In genomic region chr15:65633752-65634151, GRCh38 we compare ENCODE assay signal across 16 cellular contexts. TPM values are rescaled to one million over a fixed set of nuclear protein-coding genes. Genes with fewer than 3 reads are reported as not detected.
DNase-seq lines count a peak whose midpoint lies in the region; ATAC-seq and TF ChIP-seq lines count a peak whose summit lies in the region.
"Had no signal": no experiment of that assay in that cellular context is flagged by ENCODE, and none has a peak within 500 bp of the region (broad histone marks: within the 10 kb centered on the region; RNA-seq: fewer than 3 reads in every experiment).

No MANE protein-coding gene starts in this region.

- CTCF ChIA-PET in HEK293 (lab: Yijun Ruan, JAX): interaction anchor here (1.0 kb wide), 1 partner anchor 9 kb away, joined by 3 read pairs; no protein-coding TSS in a partner anchor
- CTCF ChIA-PET in PC-3 (lab: Charles Lee): no interaction called here

- H2AFZ ChIP-seq in PC-3 (ENCODE audit: low read length) (no peak overlapping the region), neural progenitor cell (replicated peaks) (no peak overlapping the region)
- H2AFZ ChIP-seq: GM23248 had no signal

- H3K4me1 ChIP-seq in HEK293 (ENCODE audit: control insufficient read depth, insufficient read depth, low read length) (peaks cover 2% of the 10 kb centered on the region; the same call in 1 of the 2 replicates), PC-3 (ENCODE audit: insufficient read depth, low read length) (peaks cover 10% of the 10 kb centered on the region; the same call in 1 of the 2 replicates), neural progenitor cell (peaks cover 4% of the 10 kb centered on the region), tibial artery (peaks cover 0 to under 1% (median 0%) of the 10 kb centered on the region in 4 donors)

- no peaks in the 10 kb centered on the region for H3K9me3 Mint-ChIP-seq in neural progenitor cell
- H3K9me3 Mint-ChIP-seq: CD8-positive, alpha-beta memory T cell had no signal

- DNase-seq in NCI-H2171 treated with DMSO at 0.1 percent for 48 hours (lab: John Stamatoyannopoulos, UW): peak; percentile 28
- DNase-seq in NCI-H2171 (lab: John Stamatoyannopoulos, UW): no peak
- DNase-seq in PC-3: no peak
- DNase-seq in neural progenitor cell (ENCODE audit: low spot score): peak; percentile 28
- DNase-seq in tibial artery: no peak
- DNase-seq: 8988T; AML-193; Caco-2; CD8-positive, alpha-beta memory T cell; DND-41; GDM1; H7 had no signal

- no peaks in the 10 kb centered on the region for H3K9me2 ChIP-seq in PC-3 (replicated peaks; ENCODE audit: low read length)

- POLR2A ChIA-PET in HEK293 (lab: Yijun Ruan, JAX): interaction anchor here (1.2 kb wide), 1 partner anchor 236 kb away, joined by 3 read pairs; the partner anchor contains the start of gene RAB11A
- POLR2A ChIA-PET in PC-3 (lab: Charles Lee; ENCODE audit: unreplicated experiment): no interaction called here

- TF ChIP-seq CTCF in HEK293 (tag by site-specific recombination; IDR thresholded peaks at IDR 0.05): no peak
- TF ChIP-seq CTCF in PC-3 (conservative IDR thresholded peaks at IDR 0.05; ENCODE audit: low read depth, low read length): no peak
- no peak for TF ChIP-seq CTCF in neural progenitor cell (IDR thresholded peaks at IDR 0.05)
- TF ChIP-seq CTCF in tibial artery (IDR thresholded peaks at IDR 0.05): no peak

- no peak overlapping the region for H3K27ac Mint-ChIP-seq in neural progenitor cell

- H3K9ac ChIP-seq in PC-3 (ENCODE audit: low read length) (no peak overlapping the region), neural progenitor cell (no peak overlapping the region)
- H3K9ac ChIP-seq: BLaER1, GM23248 had no signal

- H3K4me2 ChIP-seq in PC-3 (ENCODE audit: low read length) (no peak overlapping the region), neural progenitor cell (no peak overlapping the region)
- H3K4me2 ChIP-seq: BLaER1 had no signal

- H3K36me3 Mint-ChIP-seq in neural progenitor cell: no peaks in the 10 kb centered on the region

- H3K4me3 ChIP-seq in HEK293 (ENCODE audit: low read depth, low read length) (no peak overlapping the region), PC-3 (ENCODE audit: low read length) (no peak overlapping the region), neural progenitor cell (no peak overlapping the region), tibial artery (no peak overlapping the region)
- H3K4me3 ChIP-seq: BLaER1, GM23248 had no signal

- H4K20me1 ChIP-seq in PC-3 (ENCODE audit: low read length) (no peaks in the 10 kb centered on the region), neural progenitor cell (ENCODE audit: low read depth) (peaks cover 3% of the 10 kb centered on the region)
- H4K20me1 ChIP-seq: BLaER1 had no signal

- peaks cover 6% of the 10 kb centered on the region for H3K4me1 Mint-ChIP-seq in neural progenitor cell

- no peak overlapping the region for H3K4me3 Mint-ChIP-seq in neural progenitor cell
- H3K4me3 Mint-ChIP-seq: CD8-positive, alpha-beta memory T cell had no signal

- H3F3A ChIP-seq in PC-3 (ENCODE audit: low read length, unreplicated experiment): no peaks in the 10 kb centered on the region
- no peaks in the 10 kb centered on the region for H3F3A ChIP-seq in neural progenitor cell (ENCODE audit: low read depth)

- no TSS peak for BruUV-seq in PC-3 (replicated peaks; lab: Mats Ljungman, UMichigan)

- H3K27ac ChIP-seq in HEK293 (ENCODE audit: extremely low read depth, low read depth, low read length) (no peak overlapping the region), PC-3 (ENCODE audit: low read length) (no peak overlapping the region), neural progenitor cell (no peak overlapping the region), tibial artery (no peak overlapping the region)
- H3K27ac ChIP-seq: BLaER1, GM23248 had no signal

- H3K9me3 ChIP-seq in HEK293 (ENCODE audit: control insufficient read depth, insufficient read depth, low read depth, low read length): no peaks in the 10 kb centered on the region
- no peaks in the 10 kb centered on the region for H3K9me3 ChIP-seq in PC-3 (ENCODE audit: low read length)
- H3K9me3 ChIP-seq in neural progenitor cell (ENCODE audit: low read depth): no peaks in the 10 kb centered on the region
- no peaks in the 10 kb centered on the region for H3K9me3 ChIP-seq in tibial artery
- H3K9me3 ChIP-seq: BLaER1, Caco-2 had no signal

- H3K27me3 Mint-ChIP-seq in neural progenitor cell (ENCODE audit: insufficient read depth, low read depth): no peaks in the 10 kb centered on the region

- ATAC-seq in PC-3: 0 out of 2 replicates have a peak, but pooled peaks have one; percentile 43
- ATAC-seq in HG03460 (IDR thresholded peaks at IDR 0.05; ENCODE audit: unreplicated experiment): no peak

- no peaks in the 10 kb centered on the region for H3K79me2 ChIP-seq in PC-3 (ENCODE audit: low read length)
- H3K79me2 ChIP-seq in neural progenitor cell (ENCODE audit: low read depth): no peaks in the 10 kb centered on the region

- H3K27me3 ChIP-seq in PC-3 (ENCODE audit: low read length) (no peaks in the 10 kb centered on the region), neural progenitor cell (no peaks in the 10 kb centered on the region), tibial artery (no peaks in the 10 kb centered on the region)
- H3K27me3 ChIP-seq: BLaER1 had no signal

- H3K36me3 ChIP-seq in HEK293 (ENCODE audit: control insufficient read depth in 2 of 2, insufficient read depth in 1 of 2, low read length in 2 of 2) (no peaks in the 10 kb centered on the region), PC-3 (ENCODE audit: low read depth, low read length) (no peaks in the 10 kb centered on the region), neural progenitor cell (no peaks in the 10 kb centered on the region), tibial artery (no peaks in the 10 kb centered on the region)
- H3K36me3 ChIP-seq: BLaER1 had no signal

- intact Hi-C loops in PC-3 (cut with micrococcal nuclease): no loop called here
- intact Hi-C loops in tibial artery (cut with DNase I; ENCODE audit: low total_unique reads): no loop called here

TF ChIP-seq in HEK293, 187 proteins besides CTCF, POLR2A, EP300 and RAD21:
- TF ChIP-seq ZBTB17 (tag by site-specific recombination; IDR thresholded peaks at IDR 0.05) (peak; percentile 88), ZNF600 (tag by site-specific recombination; IDR thresholded peaks at IDR 0.05) (peak; percentile 74), REPIN1 (tag by site-specific recombination; IDR thresholded peaks at IDR 0.05; ENCODE audit: low read depth) (no peak)
TF ChIP-seq in HEK293: peak in this region for 2.

RNA-seq across cellular contexts. Expression of gene SLC24A1, which starts 12.0 kb away (rescaled TPM):
- total RNA-seq in PC-3 (2014; rRNA removed) (3.0 and 3.3 TPM in 2 replicates), neural progenitor cell (ENCODE audit: low replicate concordance) (6.0 and 10.6 TPM in 2 replicates)

RNA-seq across cellular contexts. Expression of gene INTS14, which starts 22.8 kb away (rescaled TPM):
- total RNA-seq in PC-3 (2014; rRNA removed): 19.5 and 23.8 TPM in 2 replicates
- total RNA-seq in neural progenitor cell (ENCODE audit: low replicate concordance): 40.2 and 54.2 TPM in 2 replicates

Comparison
In these comparisons a context has a peak if more than half of its experiments do, and no peak if none do; other contexts are left out.
1. DNase-seq: peak in NCI-H2171 treated with DMSO at 0.1 percent for 48 hours (single experiment) and neural progenitor cell (single experiment); none in NCI-H2171 (single experiment), PC-3 (single experiment) and tibial artery (0 of 2).